ENCODE assay signal across 24 cellular contexts in genomic region chr4:45317276-45317675, GRCh38.
DNase-seq lines count a peak whose midpoint lies in the region; ATAC-seq, FAIRE-seq and TF ChIP-seq lines count a peak whose summit lies in the region.
"Had no signal": no experiment of that assay in that cellular context is flagged by ENCODE, and none has a peak within 500 bp of the region (broad histone marks: within the 10 kb centered on the region; RNA-seq: fewer than 3 reads in every experiment).

No MANE protein-coding gene starts in this region.

- H3K4me3 ChIP-seq in A673 (ENCODE audit: low read depth, low read length, poor library complexity, severe bottlenecking): no peak overlapping the region
- no peak overlapping the region for H3K4me3 ChIP-seq in bronchial epithelial cell (ENCODE audit: low read depth, low read length)
- H3K4me3 ChIP-seq: tibial nerve had no signal

- POLR2A ChIA-PET in A673 (lab: Charles Lee; ENCODE audit: low non-redundant PET): no interaction called here

- H3K36me3 Mint-ChIP-seq in natural killer cell: peaks cover 6% of the 10 kb centered on the region
- H3K36me3 Mint-ChIP-seq: activated naive CD4-positive, alpha-beta T cell treated with anti-CD3 and anti-CD28 coated beads, Interleukin-2, amount 50 U/mL, for 24 hours; brain; WTC11 had no signal

- intact Hi-C loops in A673 (cut with micrococcal nuclease; ENCODE audit: unreplicated experiment) (no loop called here), left ventricle myocardium superior (cut with micrococcal nuclease) (no loop called here), natural killer cell (cut with micrococcal nuclease) (no loop called here)

- H3K9me3 Mint-ChIP-seq in natural killer cell: peaks cover 12 to 16% of the 10 kb centered on the region in 2 donors
- H3K9me3 Mint-ChIP-seq: neural crest cell had no signal

- no peaks in the 10 kb centered on the region for H3K4me1 Mint-ChIP-seq in natural killer cell
- H3K4me1 Mint-ChIP-seq: activated naive CD4-positive, alpha-beta T cell treated with anti-CD3 and anti-CD28 coated beads, Interleukin-2, amount 50 U/mL, for 24 hours; brain; neural crest cell; T-helper 17 cell; WTC11 had no signal

- BruUV-seq in A673 (replicated peaks; lab: Mats Ljungman, UMichigan): no TSS peak

- H3K27me3 Mint-ChIP-seq in natural killer cell (ENCODE audit: low read depth in 2 of 2): no peaks in the 10 kb centered on the region
- H3K27me3 Mint-ChIP-seq: activated naive CD4-positive, alpha-beta T cell treated with anti-CD3 and anti-CD28 coated beads, Interleukin-2, amount 50 U/mL, for 24 hours; brain; T-helper 17 cell had no signal

- H3K9me3 ChIP-seq in A673 (ENCODE audit: low read depth, low read length, poor library complexity, severe bottlenecking): no peaks in the 10 kb centered on the region
- H3K9me3 ChIP-seq: tibial nerve had no signal

- H3K27me3 ChIP-seq in A673 (replicated peaks; ENCODE audit: insufficient read depth, low read depth, low read length, poor library complexity) (no peaks in the 10 kb centered on the region), bronchial epithelial cell (ENCODE audit: control insufficient read depth, insufficient read depth, low read length) (no peaks in the 10 kb centered on the region)
- H3K27me3 ChIP-seq: tibial nerve had no signal

- no peak overlapping the region for H3K27ac ChIP-seq in A673 (ENCODE audit: low read depth, low read length, poor library complexity, severe bottlenecking)
- H3K27ac ChIP-seq: tibial nerve had no signal

- peak; percentile 93 for ATAC-seq in left ventricle myocardium superior
- ATAC-seq in HG03097 (IDR thresholded peaks at IDR 0.05; ENCODE audit: low FRiP score, unreplicated experiment): no peak
- no peak for ATAC-seq in natural killer cell
- ATAC-seq in HG03039 (IDR thresholded peaks at IDR 0.05; ENCODE audit: unreplicated experiment): no peak
- ATAC-seq: activated T-cell treated with anti-CD3 and anti-CD28 coated beads, Interleukin-2, amount 50 U/mL, for 72 hours; esophagus mucosa; T-helper 17 cell; WTC11 had no signal

- H3K27ac Mint-ChIP-seq in natural killer cell: no peak overlapping the region
- H3K27ac Mint-ChIP-seq: activated naive CD4-positive, alpha-beta T cell treated with anti-CD3 and anti-CD28 coated beads, Interleukin-2, amount 50 U/mL, for 24 hours; activated T-cell treated with anti-CD3 and anti-CD28 coated beads, Interleukin-2, amount 50 U/mL, for 72 hours; brain; T-helper 17 cell; WTC11 had no signal

- TF ChIP-seq CTCF in A673 (conservative IDR thresholded peaks at IDR 0.05; ENCODE audit: low read depth, low read length) (no peak), bronchial epithelial cell (IDR thresholded peaks at IDR 0.05; ENCODE audit: insufficient read depth, low read length, severe bottlenecking) (no peak), natural killer cell (IDR thresholded peaks at IDR 0.05) (no peak)

- DNase-seq in A673 (ENCODE audit: low spot score) (peak; percentile 16), NOMO-1 treated with DMSO at 0.1 percent for 48 hours (lab: John Stamatoyannopoulos, UW; ENCODE audit: unreplicated experiment) (peak; percentile 88), bronchial epithelial cell (ENCODE audit: low read depth) (peak; percentile 2), left ventricle myocardium superior (no peak), natural killer cell (no peak), NCI-H1417 treated with DMSO at 0.1 percent for 48 hours (lab: John Stamatoyannopoulos, UW) (no peak)
- DNase-seq: activated T-cell treated with anti-CD3 and anti-CD28 coated beads, Interleukin-2, amount 50 U/mL, for 72 hours; C1 segment of cervical spinal cord; DMS153; kidney; midbrain; NCI-H187 treated with DMSO at 0.1 percent for 48 hours; NCI-H446 treated with DMSO at 0.1 percent for 48 hours; SHP77; stimulated activated naive CD4-positive, alpha-beta T cell treated with Interleukin-2 at 50 U/mL for 16 hours; T-helper 17 cell had no signal

- no peaks in the 10 kb centered on the region for H3K36me3 ChIP-seq in A673 (ENCODE audit: insufficient read depth, low read length, poor library complexity, severe bottlenecking)
- no peaks in the 10 kb centered on the region for H3K36me3 ChIP-seq in bronchial epithelial cell (ENCODE audit: control insufficient read depth, insufficient read depth, low read length)
- H3K36me3 ChIP-seq: tibial nerve had no signal

- no peaks in the 10 kb centered on the region for H3K4me1 ChIP-seq in A673 (ENCODE audit: insufficient read depth, low read length, poor library complexity, severe bottlenecking)
- H3K4me1 ChIP-seq: tibial nerve had no signal

- CTCF ChIA-PET in A673 (lab: Charles Lee): no interaction called here

- FAIRE-seq in bronchial epithelial cell (lab: Jason Lieb, UNC): no peak
- FAIRE-seq: kidney had no signal

- H3K4me3 Mint-ChIP-seq in natural killer cell: no peak overlapping the region
- H3K4me3 Mint-ChIP-seq: activated naive CD4-positive, alpha-beta T cell treated with anti-CD3 and anti-CD28 coated beads, Interleukin-2, amount 50 U/mL, for 24 hours; activated T-cell treated with anti-CD3 and anti-CD28 coated beads, Interleukin-2, amount 50 U/mL, for 72 hours; brain; neural crest cell; T-helper 17 cell; WTC11 had no signal

Comparison
In these comparisons a context has a peak if more than half of its experiments do, and no peak if none do; other contexts are left out.
1. DNase-seq: peak in A673 (single experiment), NOMO-1 treated with DMSO at 0.1 percent for 48 hours (single experiment) and bronchial epithelial cell (single experiment); none in left ventricle myocardium superior (single experiment), natural killer cell (single experiment) and NCI-H1417 treated with DMSO at 0.1 percent for 48 hours (single experiment).